1 cellular context compared by ENCODE assay signal in genomic region chr2:218734190-218734975, GRCh38.
TF ChIP-seq lines count a peak whose summit lies in the region.

No MANE protein-coding gene starts in this region.

TF ChIP-seq in HepG2, 621 proteins besides CTCF, POLR2A, EP300 and RAD21 (continues in another document):
- TF ChIP-seq ZNF296 (CRISPR knock-in tag; conservative IDR thresholded peaks at IDR 0.05) (no peak), FOSL2 (CRISPR knock-in tag; IDR thresholded peaks at IDR 0.05) (peak; percentile 39), GABPA (IDR thresholded peaks at IDR 0.05; ENCODE audit: low read depth, low read length) (no peak), GABPA (CRISPR knock-in tag; IDR thresholded peaks at IDR 0.05; ENCODE audit: low read depth) (0 out of 2 replicates have a peak, but pooled peaks have one; percentile 32), MED1 (CRISPR knock-in tag; IDR thresholded peaks at IDR 0.05) (no peak), ZNF556 (CRISPR knock-in tag; IDR thresholded peaks at IDR 0.05; ENCODE audit: borderline replicate concordance) (no peak), PHF5A (CRISPR knock-in tag; IDR thresholded peaks at IDR 0.05; ENCODE audit: low read depth, unreplicated experiment) (no peak), CEBPG (CRISPR knock-in tag; IDR thresholded peaks at IDR 0.05) (no peak), ZNF878 (CRISPR knock-in tag; IDR thresholded peaks at IDR 0.05) (no peak), POLR2AphosphoS5 (IDR thresholded peaks at IDR 0.05; ENCODE audit: low read depth, low read length) (no peak), ZMAT3 (CRISPR knock-in tag; conservative IDR thresholded peaks at IDR 0.05) (no peak), ZNF543 (CRISPR knock-in tag; IDR thresholded peaks at IDR 0.05) (no peak), SOX13 (IDR thresholded peaks at IDR 0.05) (no peak), SOX13 (CRISPR knock-in tag; conservative IDR thresholded peaks at IDR 0.05 in 1 of 2, IDR thresholded peaks at IDR 0.05 in 1 of 2) (peak in 1 of 2 experiments; percentile 32; a peak in 1 of 4 replicates), ZNF3 (CRISPR knock-in tag; IDR thresholded peaks at IDR 0.05) (peak; percentile 69), JDP2 (CRISPR knock-in tag; IDR thresholded peaks at IDR 0.05; ENCODE audit: borderline replicate concordance) (no peak), HOXA9 (CRISPR knock-in tag; IDR thresholded peaks at IDR 0.05; ENCODE audit: borderline replicate concordance) (no peak), KLF12 (CRISPR knock-in tag; IDR thresholded peaks at IDR 0.05; ENCODE audit: borderline replicate concordance) (no peak), ZNF75D (CRISPR knock-in tag; IDR thresholded peaks at IDR 0.05; ENCODE audit: borderline replicate concordance) (no peak), ARNT2 (CRISPR knock-in tag; IDR thresholded peaks at IDR 0.05; ENCODE audit: low read depth) (no peak), ZSCAN29 (CRISPR knock-in tag; conservative IDR thresholded peaks at IDR 0.05) (no peak), MAX (IDR thresholded peaks at IDR 0.05) (no peak), SCMH1 (CRISPR knock-in tag; IDR thresholded peaks at IDR 0.05; ENCODE audit: borderline replicate concordance) (no peak), GATAD2A (CRISPR knock-in tag; IDR thresholded peaks at IDR 0.05) (peak; percentile 32; the same call in 1 of the 2 replicates), EZH2 (conservative IDR thresholded peaks at IDR 0.05; ENCODE audit: low read depth, low read length) (no peak), CHCHD3 (CRISPR knock-in tag; IDR thresholded peaks at IDR 0.05) (no peak), SALL2 (CRISPR knock-in tag; IDR thresholded peaks at IDR 0.05) (no peak), ZNF318 (CRISPR knock-in tag; IDR thresholded peaks at IDR 0.05) (no peak), ZNF382 (CRISPR knock-in tag; IDR thresholded peaks at IDR 0.05; ENCODE audit: borderline replicate concordance) (no peak), KLF16 (CRISPR knock-in tag; IDR thresholded peaks at IDR 0.05) (no peak), SIX4 (CRISPR knock-in tag; IDR thresholded peaks at IDR 0.05) (no peak), SPEN (CRISPR knock-in tag; IDR thresholded peaks at IDR 0.05; ENCODE audit: low read depth) (no peak), ARID5B (CRISPR knock-in tag; IDR thresholded peaks at IDR 0.05) (no peak; the same call in 1 of the 2 replicates), NFE2L2 (IDR thresholded peaks at IDR 0.05; ENCODE audit: low read length) (no peak), ZNF44 (CRISPR knock-in tag; IDR thresholded peaks at IDR 0.05) (0 out of 2 replicates have a peak, but pooled peaks have one; percentile 4), NR2F1 (CRISPR knock-in tag; IDR thresholded peaks at IDR 0.05) (no peak), RARA (CRISPR knock-in tag; IDR thresholded peaks at IDR 0.05) (peak; percentile 34; the same call in 1 of the 2 replicates), ZNF383 (CRISPR knock-in tag; IDR thresholded peaks at IDR 0.05; ENCODE audit: borderline replicate concordance) (no peak), ZMYM3 (CRISPR knock-in tag; IDR thresholded peaks at IDR 0.05) (0 out of 2 replicates have a peak, but pooled peaks have one; percentile 45)
- TF ChIP-seq, protein P1, sequence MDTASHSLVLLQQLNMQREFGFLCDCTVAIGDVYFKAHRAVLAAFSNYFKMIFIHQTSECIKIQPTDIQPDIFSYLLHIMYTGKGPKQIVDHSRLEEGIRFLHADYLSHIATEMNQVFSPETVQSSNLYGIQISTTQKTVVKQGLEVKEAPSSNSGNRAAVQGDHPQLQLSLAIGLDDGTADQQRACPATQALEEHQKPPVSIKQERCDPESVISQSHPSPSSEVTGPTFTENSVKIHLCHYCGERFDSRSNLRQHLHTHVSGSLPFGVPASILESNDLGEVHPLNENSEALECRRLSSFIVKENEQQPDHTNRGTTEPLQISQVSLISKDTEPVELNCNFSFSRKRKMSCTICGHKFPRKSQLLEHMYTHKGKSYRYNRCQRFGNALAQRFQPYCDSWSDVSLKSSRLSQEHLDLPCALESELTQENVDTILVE (CRISPR knock-in tag; IDR thresholded peaks at IDR 0.05): no peak
- TF ChIP-seq, protein P2, sequence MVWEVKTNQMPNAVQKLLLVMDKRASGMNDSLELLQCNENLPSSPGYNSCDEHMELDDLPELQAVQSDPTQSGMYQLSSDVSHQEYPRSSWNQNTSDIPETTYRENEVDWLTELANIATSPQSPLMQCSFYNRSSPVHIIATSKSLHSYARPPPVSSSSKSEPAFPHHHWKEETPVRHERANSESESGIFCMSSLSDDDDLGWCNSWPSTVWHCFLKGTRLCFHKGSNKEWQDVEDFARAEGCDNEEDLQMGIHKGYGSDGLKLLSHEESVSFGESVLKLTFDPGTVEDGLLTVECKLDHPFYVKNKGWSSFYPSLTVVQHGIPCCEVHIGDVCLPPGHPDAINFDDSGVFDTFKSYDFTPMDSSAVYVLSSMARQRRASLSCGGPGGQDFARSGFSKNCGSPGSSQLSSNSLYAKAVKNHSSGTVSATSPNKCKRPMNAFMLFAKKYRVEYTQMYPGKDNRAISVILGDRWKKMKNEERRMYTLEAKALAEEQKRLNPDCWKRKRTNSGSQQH (CRISPR knock-in tag; IDR thresholded peaks at IDR 0.05; ENCODE audit: low read depth): no peak
- TF ChIP-seq, protein P3, sequence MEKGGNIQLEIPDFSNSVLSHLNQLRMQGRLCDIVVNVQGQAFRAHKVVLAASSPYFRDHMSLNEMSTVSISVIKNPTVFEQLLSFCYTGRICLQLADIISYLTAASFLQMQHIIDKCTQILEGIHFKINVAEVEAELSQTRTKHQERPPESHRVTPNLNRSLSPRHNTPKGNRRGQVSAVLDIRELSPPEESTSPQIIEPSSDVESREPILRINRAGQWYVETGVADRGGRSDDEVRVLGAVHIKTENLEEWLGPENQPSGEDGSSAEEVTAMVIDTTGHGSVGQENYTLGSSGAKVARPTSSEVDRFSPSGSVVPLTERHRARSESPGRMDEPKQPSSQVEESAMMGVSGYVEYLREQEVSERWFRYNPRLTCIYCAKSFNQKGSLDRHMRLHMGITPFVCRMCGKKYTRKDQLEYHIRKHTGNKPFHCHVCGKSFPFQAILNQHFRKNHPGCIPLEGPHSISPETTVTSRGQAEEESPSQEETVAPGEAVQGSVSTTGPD (CRISPR knock-in tag; IDR thresholded peaks at IDR 0.05): no peak
- TF ChIP-seq, protein P4, sequence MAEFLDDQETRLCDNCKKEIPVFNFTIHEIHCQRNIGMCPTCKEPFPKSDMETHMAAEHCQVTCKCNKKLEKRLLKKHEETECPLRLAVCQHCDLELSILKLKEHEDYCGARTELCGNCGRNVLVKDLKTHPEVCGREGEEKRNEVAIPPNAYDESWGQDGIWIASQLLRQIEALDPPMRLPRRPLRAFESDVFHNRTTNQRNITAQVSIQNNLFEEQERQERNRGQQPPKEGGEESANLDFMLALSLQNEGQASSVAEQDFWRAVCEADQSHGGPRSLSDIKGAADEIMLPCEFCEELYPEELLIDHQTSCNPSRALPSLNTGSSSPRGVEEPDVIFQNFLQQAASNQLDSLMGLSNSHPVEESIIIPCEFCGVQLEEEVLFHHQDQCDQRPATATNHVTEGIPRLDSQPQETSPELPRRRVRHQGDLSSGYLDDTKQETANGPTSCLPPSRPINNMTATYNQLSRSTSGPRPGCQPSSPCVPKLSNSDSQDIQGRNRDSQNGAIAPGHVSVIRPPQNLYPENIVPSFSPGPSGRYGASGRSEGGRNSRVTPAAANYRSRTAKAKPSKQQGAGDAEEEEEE (CRISPR knock-in tag; IDR thresholded peaks at IDR 0.05; ENCODE audit: borderline replicate concordance): no peak
- TF ChIP-seq, protein P5, sequence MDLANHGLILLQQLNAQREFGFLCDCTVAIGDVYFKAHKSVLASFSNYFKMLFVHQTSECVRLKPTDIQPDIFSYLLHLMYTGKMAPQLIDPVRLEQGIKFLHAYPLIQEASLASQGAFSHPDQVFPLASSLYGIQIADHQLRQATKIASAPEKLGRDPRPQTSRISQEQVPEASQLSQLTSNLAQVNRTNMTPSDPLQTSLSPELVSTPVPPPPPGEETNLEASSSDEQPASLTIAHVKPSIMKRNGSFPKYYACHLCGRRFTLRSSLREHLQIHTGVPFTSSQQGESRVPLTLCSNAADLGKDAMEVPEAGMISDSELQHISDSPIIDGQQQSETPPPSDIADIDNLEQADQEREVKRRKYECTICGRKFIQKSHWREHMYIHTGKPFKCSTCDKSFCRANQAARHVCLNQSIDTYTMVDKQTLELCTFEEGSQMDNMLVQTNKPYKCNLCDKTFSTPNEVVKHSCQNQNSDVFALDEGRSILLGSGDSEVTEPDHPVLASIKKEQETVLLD (CRISPR knock-in tag; IDR thresholded peaks at IDR 0.05; ENCODE audit: low read depth): no peak
- TF ChIP-seq, protein P6, sequence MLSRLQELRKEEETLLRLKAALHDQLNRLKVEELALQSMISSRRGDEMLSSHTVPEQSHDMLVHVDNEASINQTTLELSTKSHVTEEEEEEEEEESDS (CRISPR knock-in tag; IDR thresholded peaks at IDR 0.05; ENCODE audit: borderline replicate concordance): no peak
